In the genomic region with DNA sequence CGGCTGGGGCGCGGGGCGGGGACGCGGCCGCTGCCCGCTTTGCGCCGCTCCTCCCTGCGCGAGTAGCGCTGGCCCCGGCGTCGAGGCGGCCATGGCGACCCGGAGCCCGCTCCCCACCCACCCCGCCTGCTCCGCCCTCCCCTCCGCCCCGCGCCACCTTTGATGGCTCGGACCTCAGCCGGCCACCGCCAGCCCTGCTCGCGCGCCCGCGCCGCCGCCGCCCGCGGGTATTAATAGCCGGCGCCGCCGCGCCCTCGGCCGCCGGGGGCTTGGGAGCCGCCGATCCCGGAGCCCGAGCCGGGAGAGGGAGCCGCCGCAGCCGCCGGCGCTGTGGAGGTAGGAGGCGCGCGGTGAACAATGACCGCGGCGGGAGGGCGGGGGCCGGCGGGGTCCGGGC, we compare ENCODE assay signal across 8 cellular contexts. TPM values are rescaled to one million over a fixed set of nuclear protein-coding genes. Genes with fewer than 3 reads are reported as not detected.
A peak's percentile ranks its signal among the peaks of the same experiment; 100 is the strongest.
DNase-seq lines count a peak whose midpoint lies in the region; ATAC-seq and TF ChIP-seq lines count a peak whose summit lies in the region.

No MANE protein-coding gene starts in this region.

- H3K27me3 Mint-ChIP-seq in activated CD8-positive, alpha-beta memory T cell treated with anti-CD3 and anti-CD28 coated beads, Interleukin-2, amount 10 ng/mL, durations not matched to agents 7 days and 5 days: peaks cover 64% of the 10 kb centered on the region
- peaks cover 68% of the 10 kb centered on the region for H3K27me3 Mint-ChIP-seq in T-helper 17 cell

- H3K9me3 ChIP-seq in HUES64 (ENCODE audit: insufficient read depth, low read depth, low read length) (no peaks in the 10 kb centered on the region), spleen (no peaks in the 10 kb centered on the region), T-helper 17 cell (ENCODE audit: control insufficient read depth, low read length, poor library complexity, severe bottlenecking) (no peaks in the 10 kb centered on the region)

- no peaks in the 10 kb centered on the region for H3K36me3 ChIP-seq in HUES64 (ENCODE audit: insufficient read depth, low read length)
- no peaks in the 10 kb centered on the region for H3K36me3 ChIP-seq in spleen

- no peaks in the 10 kb centered on the region for H3K9me3 Mint-ChIP-seq in activated CD8-positive, alpha-beta memory T cell treated with anti-CD3 and anti-CD28 coated beads, Interleukin-2, amount 10 ng/mL, durations not matched to agents 7 days and 5 days (ENCODE audit: low read depth)

- H3K4me1 ChIP-seq in HUES64 (ENCODE audit: insufficient read depth, low read length) (peaks cover 23% of the 10 kb centered on the region), spleen (peaks cover 14 to 37% (median 26%) of the 10 kb centered on the region in 6 donors)

- under 1% methylated on average over 64 of the region's 66 CpGs for WGBS in HUES64
- WGBS in spleen, 5 donors: 0 to 1% (median 1%) methylated on average over 40 to 65 of the region's 66 CpGs; no CpG with 5 or more reads in 1 of the 5 donors

- H3K27ac ChIP-seq in HUES64 (ENCODE audit: low read depth, low read length): peak overlapping the region; percentile 22; the same call in 1 of the 2 replicates
- H3K27ac ChIP-seq in spleen: peak overlapping the region in 7 of 8 donors; percentile 41 to 81 (median 61)

- CTCF ChIA-PET in activated CD8-positive, alpha-beta memory T cell treated with anti-CD3 and anti-CD28 coated beads, Interleukin-2, amount 10 ng/mL, durations not matched to agents 7 days and 5 days (lab: Charles Lee): no interaction called here

- H3K27me3 ChIP-seq in HUES64 (ENCODE audit: insufficient read depth, low read length) (peaks cover 27% of the 10 kb centered on the region), spleen (replicated peaks in 1 of 7) (peaks cover 0 to 67% (median 16%) of the 10 kb centered on the region in 7 donors)

- DNase-seq in activated CD8-positive, alpha-beta memory T cell treated with anti-CD3 and anti-CD28 coated beads, Interleukin-2, amount 50 U/mL, for 48 hours: peak; percentile 51
- DNase-seq in activated CD8-positive, alpha-beta memory T cell treated with anti-CD3 and anti-CD28 coated beads, Interleukin-2, amount 10 ng/mL, durations not matched to agents 7 days and 5 days: no peak
- DNase-seq in cardiac septum (ENCODE audit: low spot score): peak; percentile 79
- DNase-seq in spleen: peak; percentile 79
- no peak for DNase-seq in GM19238 (ENCODE audit: insufficient read length, low spot score)
- DNase-seq in NOMO-1 (lab: John Stamatoyannopoulos, UW; ENCODE audit: unreplicated experiment in 2 of 2): no peak
- DNase-seq in T-helper 17 cell: no peak

- peak overlapping the region; percentile 65 for H3K9ac ChIP-seq in HUES64 (ENCODE audit: low read depth, low read length)

- no peaks in the 10 kb centered on the region for H3K36me3 Mint-ChIP-seq in activated CD8-positive, alpha-beta memory T cell treated with anti-CD3 and anti-CD28 coated beads, Interleukin-2, amount 10 ng/mL, durations not matched to agents 7 days and 5 days
- H3K36me3 Mint-ChIP-seq in T-helper 17 cell (ENCODE audit: low read depth): no peaks in the 10 kb centered on the region

- no peak overlapping the region for H3K27ac Mint-ChIP-seq in activated CD8-positive, alpha-beta memory T cell treated with anti-CD3 and anti-CD28 coated beads, Interleukin-2, amount 10 ng/mL, durations not matched to agents 7 days and 5 days
- H3K27ac Mint-ChIP-seq in T-helper 17 cell: no peak overlapping the region

- peak overlapping the region; percentile 82 for H3K4me3 ChIP-seq in HUES64 (ENCODE audit: low read length)
- peak overlapping the region; percentile 35 to 78 (median 52) for H3K4me3 ChIP-seq in spleen

- intact Hi-C loops in cardiac septum (cut with DNase I): loop anchor here (2.0 to 5.0 kb wide), 4 partner anchors 30 to 529 kb away; no protein-coding TSS in a partner anchor
- intact Hi-C loops in spleen (cut with DNase I; ENCODE audit: low total_unique reads): no loop called here

- no peak for ATAC-seq in activated CD8-positive, alpha-beta memory T cell treated with anti-CD3 and anti-CD28 coated beads, Interleukin-2, amount 10 ng/mL, durations not matched to agents 7 days and 5 days
- no peak for ATAC-seq in T-helper 17 cell

- H3K4me1 Mint-ChIP-seq in activated CD8-positive, alpha-beta memory T cell treated with anti-CD3 and anti-CD28 coated beads, Interleukin-2, amount 10 ng/mL, durations not matched to agents 7 days and 5 days: peaks cover 15% of the 10 kb centered on the region
- peaks cover 6% of the 10 kb centered on the region for H3K4me1 Mint-ChIP-seq in T-helper 17 cell

- TF ChIP-seq POLR2A in spleen (IDR thresholded peaks at IDR 0.05): no peak

- no peak overlapping the region for H3K4me3 Mint-ChIP-seq in activated CD8-positive, alpha-beta memory T cell treated with anti-CD3 and anti-CD28 coated beads, Interleukin-2, amount 10 ng/mL, durations not matched to agents 7 days and 5 days
- no peak overlapping the region for H3K4me3 Mint-ChIP-seq in T-helper 17 cell

- no peak for TF ChIP-seq CTCF in spleen (IDR thresholded peaks at IDR 0.05 in 8 of 11, conservative IDR thresholded peaks at IDR 0.05 in 3 of 11)

RNA-seq across cellular contexts. Expression of gene FARP1, which starts 0.3 kb away (rescaled TPM):
- under 1 TPM; 0.44 to 0.87 TPM for total RNA-seq in activated CD8-positive, alpha-beta memory T cell treated with anti-CD3 and anti-CD28 coated beads, Interleukin-2, amount 10 ng/mL, durations not matched to agents 7 days and 5 days
- polyA plus RNA-seq in HUES64 (2013, experiment 1 of 2): 64.1 TPM
- polyA plus RNA-seq in HUES64 (2013, experiment 2 of 2): 75.8 TPM
- 71.3 TPM for total RNA-seq in cardiac septum
- total RNA-seq in spleen: 10 to 100 TPM; 26.5 to 60.9 (median 43.7) TPM
- polyA plus RNA-seq in spleen: 1 to 10 TPM; 3.7 to 6.5 (median 5.0) TPM
- total RNA-seq in T-helper 17 cell: under 1 TPM; 0.76 to 0.87 TPM

RNA-seq across cellular contexts. Expression of gene RNF113B, which starts 33.9 kb away (rescaled TPM):
- not detected for total RNA-seq in activated CD8-positive, alpha-beta memory T cell treated with anti-CD3 and anti-CD28 coated beads, Interleukin-2, amount 10 ng/mL, durations not matched to agents 7 days and 5 days
- polyA plus RNA-seq in HUES64 (2013, experiment 1 of 2): not detected
- not detected for polyA plus RNA-seq in HUES64 (2013, experiment 2 of 2)
- total RNA-seq in cardiac septum (not detected), spleen (not detected), T-helper 17 cell (not detected)
- not detected for polyA plus RNA-seq in spleen

Comparison
In these comparisons a context has a peak if more than half of its experiments do, and no peak if none do; other contexts are left out.
1. DNase-seq: peak in activated CD8-positive, alpha-beta memory T cell treated with anti-CD3 and anti-CD28 coated beads, Interleukin-2, amount 50 U/mL, for 48 hours (single experiment), cardiac septum (single experiment) and spleen (single experiment); none in activated CD8-positive, alpha-beta memory T cell treated with anti-CD3 and anti-CD28 coated beads, Interleukin-2, amount 10 ng/mL, durations not matched to agents 7 days and 5 days (single experiment), GM19238 (single experiment), NOMO-1 (0 of 2) and T-helper 17 cell (0 of 3).
2. RNA of gene FARP1, which starts 0.3 kb away (total RNA-seq): 71.3 TPM in cardiac septum (single experiment) and 26.5 to 60.9 TPM in spleen; 0.76 to 0.87 TPM in T-helper 17 cell and 0.44 to 0.87 TPM in activated CD8-positive, alpha-beta memory T cell treated with anti-CD3 and anti-CD28 coated beads, Interleukin-2, amount 10 ng/mL, durations not matched to agents 7 days and 5 days; every median in the first group is over 10 times any median in the second.